8 cellular contexts compared by ENCODE assay signal in genomic region chr1:42766723-42767509, GRCh38. TPM values are rescaled to one million over a fixed set of nuclear protein-coding genes. Genes with fewer than 3 reads are reported as not detected.
DNase-seq lines count a peak whose midpoint lies in the region; ATAC-seq, FAIRE-seq and TF ChIP-seq lines count a peak whose summit lies in the region.

TSS of gene C1orf50 (plus strand) at chr1:42767249. CDS start at chr1:42767312, 63 bp downstream.
TSS of gene P3H1 (minus strand) at chr1:42767028. CDS start at chr1:42766971, 57 bp downstream.

- H3K27me3 ChIP-seq in OCI-LY1 (ENCODE audit: insufficient read depth, low read length) (no peaks in the 10 kb centered on the region), endothelial cell of umbilical vein (ENCODE audit: control insufficient read depth in 2 of 2, insufficient read depth in 2 of 2, low read length in 2 of 2) (no peaks in the 10 kb centered on the region)

- no peaks in the 10 kb centered on the region for H3K9me3 ChIP-seq in OCI-LY1 (ENCODE audit: low read length)
- H3K9me3 ChIP-seq in endothelial cell of umbilical vein (replicated peaks; ENCODE audit: control insufficient read depth, insufficient read depth, low read length): no peaks in the 10 kb centered on the region

- POLR2A ChIA-PET in endothelial cell of umbilical vein (lab: Charles Lee): interaction anchor here (0.7 to 1.7 kb wide), 6 partner anchors 11 to 441 kb away, joined by 3 to 6 read pairs (median 4); partner anchors contain the start of genes ERMAP, SVBP and ZNF691

- peak; percentile 92 for TF ChIP-seq POLR2A in endothelial cell of umbilical vein (IDR thresholded peaks at IDR 0.05; ENCODE audit: low read depth, low read length)

- H3K4me1 ChIP-seq in OCI-LY1 (ENCODE audit: insufficient read depth, low read length, severe bottlenecking) (peaks cover 30% of the 10 kb centered on the region), endothelial cell of umbilical vein (ENCODE audit: control insufficient read depth, extremely low read depth, insufficient read depth, low read length) (peaks cover 20% of the 10 kb centered on the region)

- no peaks in the 10 kb centered on the region for H3F3A ChIP-seq in OCI-LY1 (ENCODE audit: insufficient read depth, low read length)

- peak within 1 kb of the TSS; percentile 100 for H3K4me2 ChIP-seq in OCI-LY1 (ENCODE audit: low read length)
- H3K4me2 ChIP-seq in endothelial cell of umbilical vein (ENCODE audit: insufficient read depth, low read length): peak within 1 kb of the TSS; percentile 95

- intact Hi-C loops in endothelial cell of umbilical vein (cut with micrococcal nuclease): loop anchor here (1.0 to 5.0 kb wide), 5 partner anchors 50 to 310 kb away; partner anchors contain the start of genes ERMAP, PPCS, PPIH and SVBP

- CTCF ChIA-PET in endothelial cell of umbilical vein (lab: Charles Lee): interaction anchor here (0.8 to 3.7 kb wide), 22 partner anchors 7 to 619 kb away, joined by 3 to 32 read pairs (median 6); partner anchors contain the start of genes ERMAP, TMEM269, YBX1 and ZNF691

- H3K4me3 ChIP-seq in OCI-LY1 (ENCODE audit: low read depth, low read length, poor library complexity, severe bottlenecking) (peak within 1 kb of the TSS; percentile 92), endothelial cell of umbilical vein (replicated peaks in 1 of 3; ENCODE audit: insufficient read depth in 1 of 3, low read depth in 1 of 3, low read length in 3 of 3) (peak within 1 kb of the TSS; percentile 65 to 91 (median 90))

- dilution Hi-C loops in endothelial cell of umbilical vein (cut with MboI; ENCODE audit: extremely low pct_ligation_motif_present, low sequenced_read_pairs): no loop called here

- H3K9me1 ChIP-seq in endothelial cell of umbilical vein (replicated peaks; ENCODE audit: control insufficient read depth, extremely low read depth, insufficient read depth, low read length): no peaks in the 10 kb centered on the region

- H2AFZ ChIP-seq in OCI-LY1 (ENCODE audit: low read length) (no peak within 1 kb of the TSS), endothelial cell of umbilical vein (ENCODE audit: low read depth, low read length) (peak within 1 kb of the TSS; percentile 83)

- H3K36me3 ChIP-seq in OCI-LY1 (ENCODE audit: insufficient read depth, low read length): peaks cover 19% of the 10 kb centered on the region; the same call in 1 of the 2 replicates
- H3K36me3 ChIP-seq in endothelial cell of umbilical vein (ENCODE audit: control insufficient read depth in 2 of 2, extremely low read depth in 1 of 2, insufficient read depth in 2 of 2, low read length in 2 of 2): peaks cover 0 to 3% of the 10 kb centered on the region in 2 experiments

- TF ChIP-seq CTCF in OCI-LY1 (IDR thresholded peaks at IDR 0.05; ENCODE audit: low read length) (no peak), endothelial cell of umbilical vein (IDR thresholded peaks at IDR 0.05; ENCODE audit: extremely low read depth in 1 of 2, insufficient read depth in 1 of 2, low read depth in 1 of 2, low read length in 2 of 2) (no peak)

- FAIRE-seq in endothelial cell of umbilical vein (lab: Jason Lieb, UNC): peak; percentile 93

- no peaks in the 10 kb centered on the region for H3K9me2 ChIP-seq in OCI-LY1 (ENCODE audit: low read depth, low read length)

- BruUV-seq in endothelial cell of umbilical vein (replicated peaks; lab: Mats Ljungman, UMichigan): no TSS peak

- peak; percentile 95 for DNase-seq in DMS 273 treated with DMSO at 0.1 percent for 48 hours (lab: John Stamatoyannopoulos, UW)
- peak; percentile 95 for DNase-seq in HuH-7 (ENCODE audit: low spot score)
- peak; percentile 99 for DNase-seq in activated T-cell treated with anti-CD3 and anti-CD28 coated beads for 1 hour (ENCODE audit: low read depth)
- peak; percentile 100 for DNase-seq in endothelial cell of umbilical vein (ENCODE audit: low read depth, low spot score)
- DNase-seq in midbrain (lab: John Stamatoyannopoulos, UW): peak; percentile 100
- peak; percentile 100 for DNase-seq in stimulated activated CD8-positive, alpha-beta memory T cell treated with anti-CD3 and anti-CD28 coated beads, Interleukin-15, amount 100 ng/mL, for 48 hours (ENCODE audit: low read depth in 2 of 2)

- H4K20me1 ChIP-seq in OCI-LY1 (ENCODE audit: insufficient read depth, low read length) (no peaks in the 10 kb centered on the region), endothelial cell of umbilical vein (replicated peaks; ENCODE audit: control insufficient read depth, extremely low read depth, insufficient read depth, low read length) (no peaks in the 10 kb centered on the region)

- H3K79me2 ChIP-seq in OCI-LY1 (ENCODE audit: insufficient read depth, low read length) (peaks cover 28% of the 10 kb centered on the region), endothelial cell of umbilical vein (ENCODE audit: control insufficient read depth, insufficient read depth, low read length) (peaks cover 65% of the 10 kb centered on the region)

- H3K9ac ChIP-seq in OCI-LY1 (ENCODE audit: low read length) (peak within 1 kb of the TSS; percentile 96), endothelial cell of umbilical vein (replicated peaks; ENCODE audit: extremely low read depth, insufficient read depth, low read length) (peak within 1 kb of the TSS; percentile 83)

- ATAC-seq in GM21526 (IDR thresholded peaks at IDR 0.05; ENCODE audit: low FRiP score, unreplicated experiment): peak; percentile 82

- H3K27ac ChIP-seq in OCI-LY1 (ENCODE audit: low read depth, low read length, poor library complexity, severe bottlenecking) (peak within 1 kb of the TSS; percentile 15), endothelial cell of umbilical vein (ENCODE audit: insufficient read depth, low read depth, low read length) (peak within 1 kb of the TSS; percentile 62)

TF ChIP-seq in endothelial cell of umbilical vein, 7 proteins besides CTCF, POLR2A, EP300 and RAD21:
- TF ChIP-seq MYC (IDR thresholded peaks at IDR 0.05; ENCODE audit: low read depth, low read length) (no peak), POLR2AphosphoS5 (IDR thresholded peaks at IDR 0.05; ENCODE audit: insufficient read depth, low read depth, low read length) (peak; percentile 87)
TF ChIP-seq in endothelial cell of umbilical vein: peak in this region for 1.

RNA-seq across cellular contexts. Expression of gene C1orf50, which starts in this region (rescaled TPM):
- 4.0 and 7.4 TPM in 2 replicates for total RNA-seq in endothelial cell of umbilical vein
- polyA plus RNA-seq in endothelial cell of umbilical vein: 2.8 and 4.8 TPM in 2 replicates
- 4.6 and 5.3 TPM in 2 replicates for polyA plus RNA-seq in endothelial cell of umbilical vein (2011; cell fraction: cytosol; rRNA removed)
- 4.0 and 4.6 TPM in 2 replicates for polyA plus RNA-seq in endothelial cell of umbilical vein (2011; cell fraction: nucleus; rRNA removed)
- polyA plus RNA-seq in endothelial cell of umbilical vein (2012): 2.8 and 4.5 TPM in 2 replicates
- 1.5 TPM in 2 replicates for polyA minus RNA-seq in endothelial cell of umbilical vein
- 1.4 TPM for polyA minus RNA-seq in endothelial cell of umbilical vein (2011; cell fraction: cytosol; rRNA and poly(A)+ RNA removed)
- polyA minus RNA-seq in endothelial cell of umbilical vein (2011; cell fraction: nucleus; rRNA and poly(A)+ RNA removed): 3.3 and 3.9 TPM in 2 replicates

RNA-seq across cellular contexts. Expression of gene P3H1, which starts in this region (rescaled TPM):
- 136 and 146 TPM in 2 replicates for total RNA-seq in endothelial cell of umbilical vein
- polyA plus RNA-seq in endothelial cell of umbilical vein: 194 and 246 TPM in 2 replicates
- 142 and 155 TPM in 2 replicates for polyA plus RNA-seq in endothelial cell of umbilical vein (2011; cell fraction: cytosol; rRNA removed)
- polyA plus RNA-seq in endothelial cell of umbilical vein (2011; cell fraction: nucleus; rRNA removed): 270 and 291 TPM in 2 replicates
- polyA plus RNA-seq in endothelial cell of umbilical vein (2012): 88.9 and 103 TPM in 2 replicates
- polyA minus RNA-seq in endothelial cell of umbilical vein: 146 and 147 TPM in 2 replicates
- polyA minus RNA-seq in endothelial cell of umbilical vein (2011; cell fraction: cytosol; rRNA and poly(A)+ RNA removed): 32.3 TPM
- polyA minus RNA-seq in endothelial cell of umbilical vein (2011; cell fraction: nucleus; rRNA and poly(A)+ RNA removed): 60.5 and 78.9 TPM in 2 replicates

Comparison
In these comparisons a context has a peak if more than half of its experiments do, and no peak if none do; other contexts are left out.
1. Peak in every context shown above with its lines: DNase-seq, ATAC-seq, H3K4me3 ChIP-seq and H3K27ac ChIP-seq.